In genomic region chr12:96241484-96242256, GRCh38 we compare ENCODE assay signal across 8 cellular contexts. TPM values are rescaled to one million over a fixed set of nuclear protein-coding genes. Genes with fewer than 3 reads are reported as not detected.
DNase-seq lines count a peak whose midpoint lies in the region; ATAC-seq and TF ChIP-seq lines count a peak whose summit lies in the region.
"Had no signal": no experiment of that assay in that cellular context is flagged by ENCODE, and none has a peak within 500 bp of the region (broad histone marks: within the 10 kb centered on the region; RNA-seq: fewer than 3 reads in every experiment).

No MANE protein-coding gene starts in this region.

- peaks cover 15% of the 10 kb centered on the region for H3K36me3 Mint-ChIP-seq in activated naive CD8-positive, alpha-beta T cell treated with anti-CD3 and anti-CD28 coated beads for 36 hours
- peaks cover 28% of the 10 kb centered on the region for H3K36me3 Mint-ChIP-seq in stimulated activated memory B cell treated with anti-CD40 and anti-IgM and Interleukin-4, amounts not matched to agents 10 μg/mL and 1 μg/mL and 100 μg/mL, for 72 hours

- ATAC-seq in right lobe of liver = peak; percentile 10 to 46 (median 26)
- no peak for ATAC-seq in stimulated activated memory B cell treated with anti-CD40 and anti-IgM and Interleukin-4, amounts not matched to agents 10 μg/mL and 1 μg/mL and 100 μg/mL, for 72 hours
- ATAC-seq in HG03457 (IDR thresholded peaks at IDR 0.05; ENCODE audit: unreplicated experiment) = no peak
- no peak for ATAC-seq in HG02840 (IDR thresholded peaks at IDR 0.05; ENCODE audit: low FRiP score, unreplicated experiment)
- no peak for ATAC-seq in HG03520 (IDR thresholded peaks at IDR 0.05; ENCODE audit: unreplicated experiment)

- TF ChIP-seq POLR2A in right lobe of liver (IDR thresholded peaks at IDR 0.05) = no peak

- peak overlapping the region; percentile 39 for H3K27ac ChIP-seq in RWPE1
- peak overlapping the region in 1 of 3 donors; percentile 8 for H3K27ac ChIP-seq in right lobe of liver
- H3K27ac ChIP-seq: KMS-11 had no signal

- intact Hi-C loops in right lobe of liver (cut with DNase I) = no loop called here

- 63% methylated on average over 5 of the region's 13 CpGs for WGBS in right lobe of liver (ENCODE audit: insufficient coverage, low coverage, low lambda C conversion rate, missing lambda C conversion rate)

- no peak overlapping the region for H3K4me3 ChIP-seq in right lobe of liver

- CTCF ChIA-PET in RWPE1 (lab: Yijun Ruan, JAX) = interaction anchor here (0.5 kb wide), 2 partner anchors 171 to 1264 kb away, joined by 3 to 4 read pairs; no protein-coding TSS in a partner anchor

- H3K4me1 ChIP-seq in right lobe of liver = peaks cover 0 to 13% (median 0%) of the 10 kb centered on the region in 4 donors

- H3K9me3 Mint-ChIP-seq in activated naive CD8-positive, alpha-beta T cell treated with anti-CD3 and anti-CD28 coated beads for 36 hours = no peaks in the 10 kb centered on the region
- no peaks in the 10 kb centered on the region for H3K9me3 Mint-ChIP-seq in stimulated activated memory B cell treated with anti-CD40 and anti-IgM and Interleukin-4, amounts not matched to agents 10 μg/mL and 1 μg/mL and 100 μg/mL, for 72 hours

- no peak overlapping the region for H3K4me3 Mint-ChIP-seq in activated naive CD8-positive, alpha-beta T cell treated with anti-CD3 and anti-CD28 coated beads for 36 hours
- no peak overlapping the region for H3K4me3 Mint-ChIP-seq in stimulated activated memory B cell treated with anti-CD40 and anti-IgM and Interleukin-4, amounts not matched to agents 10 μg/mL and 1 μg/mL and 100 μg/mL, for 72 hours

- peaks cover 33% of the 10 kb centered on the region for H3K4me1 Mint-ChIP-seq in activated naive CD8-positive, alpha-beta T cell treated with anti-CD3 and anti-CD28 coated beads for 36 hours
- peaks cover 42% of the 10 kb centered on the region for H3K4me1 Mint-ChIP-seq in stimulated activated memory B cell treated with anti-CD40 and anti-IgM and Interleukin-4, amounts not matched to agents 10 μg/mL and 1 μg/mL and 100 μg/mL, for 72 hours

- POLR2A ChIA-PET in RWPE1 (lab: Yijun Ruan, JAX; ENCODE audit: low non-redundant PET) = no interaction called here

- H3K9me3 ChIP-seq in right lobe of liver = no peaks in the 10 kb centered on the region

- no peaks in the 10 kb centered on the region for H3K36me3 ChIP-seq in right lobe of liver

- no peak for DNase-seq in RWPE1 (ENCODE audit: low spot score)
- DNase-seq in activated naive CD8-positive, alpha-beta T cell treated with anti-CD3 and anti-CD28 coated beads for 36 hours = peak; percentile 31
- DNase-seq in right lobe of liver = no peak

- H3K27me3 ChIP-seq in right lobe of liver = no peaks in the 10 kb centered on the region

- peak overlapping the region; percentile 15 for H3K27ac Mint-ChIP-seq in activated naive CD8-positive, alpha-beta T cell treated with anti-CD3 and anti-CD28 coated beads for 36 hours
- peak overlapping the region; percentile 2 for H3K27ac Mint-ChIP-seq in stimulated activated memory B cell treated with anti-CD40 and anti-IgM and Interleukin-4, amounts not matched to agents 10 μg/mL and 1 μg/mL and 100 μg/mL, for 72 hours

- TF ChIP-seq CTCF in RWPE1 (conservative IDR thresholded peaks at IDR 0.05; ENCODE audit: low read depth) (no peak), right lobe of liver (IDR thresholded peaks at IDR 0.05) (no peak)

- H3K27me3 Mint-ChIP-seq in activated naive CD8-positive, alpha-beta T cell treated with anti-CD3 and anti-CD28 coated beads for 36 hours = no peaks in the 10 kb centered on the region
- no peaks in the 10 kb centered on the region for H3K27me3 Mint-ChIP-seq in stimulated activated memory B cell treated with anti-CD40 and anti-IgM and Interleukin-4, amounts not matched to agents 10 μg/mL and 1 μg/mL and 100 μg/mL, for 72 hours

RNA-seq across cellular contexts. Expression of gene ELK3, which starts 47.5 kb away (rescaled TPM):
- total RNA-seq in activated naive CD8-positive, alpha-beta T cell treated with anti-CD3 and anti-CD28 coated beads for 36 hours = 10 to 100 TPM; 10.9 to 12.6 TPM
- total RNA-seq in right lobe of liver = 10 to 100 TPM in 1 of 6 experiments, 1 to 10 TPM in 5; 5.3 to 11.2 (median 5.8) TPM

Comparison
In these comparisons a context has a peak if more than half of its experiments do, and no peak if none do; other contexts are left out.
1. ATAC-seq: peak in right lobe of liver (4 of 4); none in stimulated activated memory B cell treated with anti-CD40 and anti-IgM and Interleukin-4, amounts not matched to agents 10 μg/mL and 1 μg/mL and 100 μg/mL, for 72 hours (single experiment), HG03457 (single experiment), HG02840 (single experiment) and HG03520 (single experiment).